Comparison of ENCODE assay signal across 31 cellular contexts in genomic region chr7:123437447-123437995, GRCh38.
DNase-seq lines count a peak whose midpoint lies in the region; ATAC-seq and TF ChIP-seq lines count a peak whose summit lies in the region.
"Had no signal": no experiment of that assay in that cellular context is flagged by ENCODE, and none has a peak within 500 bp of the region (broad histone marks: within the 10 kb centered on the region; RNA-seq: fewer than 3 reads in every experiment).

No MANE protein-coding gene starts in this region.

- intact Hi-C loops in Right ventricle myocardium inferior (cut with DNase I), result no loop called here

- peak; percentile 27 to 50 for ATAC-seq in activated T-cell treated with anti-CD3 and anti-CD28 coated beads, Interleukin-2, amount 50 U/mL, for 72 hours (replicated peaks in 1 of 2)
- peak; percentile 55 for ATAC-seq in stimulated activated effector memory CD8-positive, alpha-beta T cell treated with anti-CD3 and anti-CD28 coated beads, Interleukin-12 subunit alpha, Interleukin-12 subunit beta, amount 100 ng/mL, for 72 hours
- no peak for ATAC-seq in Right ventricle myocardium inferior
- ATAC-seq: gastrocnemius medialis; left colon; naive thymus-derived CD4-positive, alpha-beta T cell; psoas muscle; stimulated activated naive CD8-positive, alpha-beta T cell treated with anti-CD3 and anti-CD28 coated beads, Interleukin-15, Interleukin-2, amounts not matched to agents 100 U/mL and 50 U/mL, for 24 hours had no signal

- H3K9me3 Mint-ChIP-seq in activated T-cell treated with anti-CD3 and anti-CD28 coated beads, Interleukin-2, amount 50 U/mL, for 72 hours, result no peaks in the 10 kb centered on the region
- H3K9me3 Mint-ChIP-seq in stimulated activated effector memory CD8-positive, alpha-beta T cell treated with anti-CD3 and anti-CD28 coated beads, Interleukin-12 subunit alpha, Interleukin-12 subunit beta, amount 100 ng/mL, for 72 hours, result no peaks in the 10 kb centered on the region

- H3K4me3 Mint-ChIP-seq in activated T-cell treated with anti-CD3 and anti-CD28 coated beads, Interleukin-2, amount 50 U/mL, for 72 hours, result no peak overlapping the region
- no peak overlapping the region for H3K4me3 Mint-ChIP-seq in stimulated activated effector memory CD8-positive, alpha-beta T cell treated with anti-CD3 and anti-CD28 coated beads, Interleukin-12 subunit alpha, Interleukin-12 subunit beta, amount 100 ng/mL, for 72 hours
- H3K4me3 Mint-ChIP-seq: activated naive CD8-positive, alpha-beta T cell; B cell; memory B cell; naive thymus-derived CD4-positive, alpha-beta T cell had no signal

- H3K27me3 Mint-ChIP-seq in activated T-cell treated with anti-CD3 and anti-CD28 coated beads, Interleukin-2, amount 50 U/mL, for 72 hours (ENCODE audit: low read depth), result no peaks in the 10 kb centered on the region
- H3K27me3 Mint-ChIP-seq: activated naive CD8-positive, alpha-beta T cell; B cell; memory B cell; naive thymus-derived CD4-positive, alpha-beta T cell had no signal

- no peaks in the 10 kb centered on the region for H3K36me3 Mint-ChIP-seq in activated T-cell treated with anti-CD3 and anti-CD28 coated beads, Interleukin-2, amount 50 U/mL, for 72 hours (ENCODE audit: insufficient read depth in 2 of 2)
- no peaks in the 10 kb centered on the region for H3K36me3 Mint-ChIP-seq in stimulated activated effector memory CD8-positive, alpha-beta T cell treated with anti-CD3 and anti-CD28 coated beads, Interleukin-12 subunit alpha, Interleukin-12 subunit beta, amount 100 ng/mL, for 72 hours
- H3K36me3 Mint-ChIP-seq: activated naive CD8-positive, alpha-beta T cell; memory B cell; naive thymus-derived CD4-positive, alpha-beta T cell had no signal

- no peak overlapping the region for H3K27ac Mint-ChIP-seq in activated T-cell treated with anti-CD3 and anti-CD28 coated beads, Interleukin-2, amount 50 U/mL, for 72 hours
- no peak overlapping the region for H3K27ac Mint-ChIP-seq in stimulated activated effector memory CD8-positive, alpha-beta T cell treated with anti-CD3 and anti-CD28 coated beads, Interleukin-12 subunit alpha, Interleukin-12 subunit beta, amount 100 ng/mL, for 72 hours
- H3K27ac Mint-ChIP-seq: activated naive CD8-positive, alpha-beta T cell; B cell; memory B cell; naive thymus-derived CD4-positive, alpha-beta T cell had no signal

- no peaks in the 10 kb centered on the region for H3K4me1 Mint-ChIP-seq in activated T-cell treated with anti-CD3 and anti-CD28 coated beads, Interleukin-2, amount 50 U/mL, for 72 hours (ENCODE audit: low read depth)
- no peaks in the 10 kb centered on the region for H3K4me1 Mint-ChIP-seq in stimulated activated effector memory CD8-positive, alpha-beta T cell treated with anti-CD3 and anti-CD28 coated beads, Interleukin-12 subunit alpha, Interleukin-12 subunit beta, amount 100 ng/mL, for 72 hours
- H3K4me1 Mint-ChIP-seq: B cell; memory B cell; naive thymus-derived CD4-positive, alpha-beta T cell had no signal

- H3K4me3 ChIP-seq in astrocyte of the spinal cord (ENCODE audit: low read depth, low read length), result no peak overlapping the region
- H3K4me3 ChIP-seq: gastrocnemius medialis, hepatocyte, MG63, psoas muscle, thoracic aorta had no signal

- in situ Hi-C loops in astrocyte of the spinal cord (cut with HindIII; ENCODE audit: low sequenced_read_pairs), result no loop called here

- no peak for TF ChIP-seq CTCF in astrocyte of the spinal cord (IDR thresholded peaks at IDR 0.05; ENCODE audit: low read depth, low read length)

- no peak for DNase-seq in activated T-cell treated with anti-CD3 and anti-CD28 coated beads, Interleukin-2, amount 50 U/mL, for 72 hours
- DNase-seq in activated T-cell treated with anti-CD3 and anti-CD28 coated beads for 4 hours (no peak), RPMI7951 (ENCODE audit: low read depth) (peak; percentile 28), astrocyte of the spinal cord (ENCODE audit: low read depth, low spot score) (peak; percentile 65), NCI-H2107 (lab: John Stamatoyannopoulos, UW) (no peak), Right ventricle myocardium inferior (ENCODE audit: missing footprints) (no peak), HCEC 1CT (no peak)
- DNase-seq in stimulated activated effector memory CD8-positive, alpha-beta T cell treated with anti-CD3 and anti-CD28 coated beads, Interleukin-12 subunit alpha, Interleukin-12 subunit beta, amount 100 ng/mL, for 72 hours (ENCODE audit: low spot score in 2 of 2), result no peak
- DNase-seq: activated CD4-positive, alpha-beta T cell treated with anti-CD3 and anti-CD28 coated beads, Interleukin-2, amount 50 U/mL, for 48 hours; activated effector memory CD4-positive, alpha-beta T cell treated with Interleukin-2 at 50 U/mL for 16 hours; cerebellar nuclear complex; gastrocnemius medialis; GOT3; KBM-7; left colon; MG63; naive thymus-derived CD4-positive, alpha-beta T cell; NCI-H1417 treated with DMSO at 0.1 percent for 48 hours; NCI-H2081; NCI-H446; NCI-H82; nucleus accumbens; psoas muscle; stimulated activated naive CD8-positive, alpha-beta T cell treated with anti-CD3 and anti-CD28 coated beads, Interleukin-15, Interleukin-2, amounts not matched to agents 100 U/mL and 50 U/mL, for 24 hours; SW 1271; T1000 had no signal

Comparison
In these comparisons a context has a peak if more than half of its experiments do, and no peak if none do; other contexts are left out.
1. DNase-seq: peak in RPMI7951 (single experiment) and astrocyte of the spinal cord (single experiment); none in activated T-cell treated with anti-CD3 and anti-CD28 coated beads, Interleukin-2, amount 50 U/mL, for 72 hours (0 of 2), activated T-cell treated with anti-CD3 and anti-CD28 coated beads for 4 hours (single experiment), stimulated activated effector memory CD8-positive, alpha-beta T cell treated with anti-CD3 and anti-CD28 coated beads, Interleukin-12 subunit alpha, Interleukin-12 subunit beta, amount 100 ng/mL, for 72 hours (0 of 2), NCI-H2107 (single experiment), Right ventricle myocardium inferior (single experiment) and HCEC 1CT (single experiment).